1 cellular context compared by ENCODE assay signal in the genomic region with DNA sequence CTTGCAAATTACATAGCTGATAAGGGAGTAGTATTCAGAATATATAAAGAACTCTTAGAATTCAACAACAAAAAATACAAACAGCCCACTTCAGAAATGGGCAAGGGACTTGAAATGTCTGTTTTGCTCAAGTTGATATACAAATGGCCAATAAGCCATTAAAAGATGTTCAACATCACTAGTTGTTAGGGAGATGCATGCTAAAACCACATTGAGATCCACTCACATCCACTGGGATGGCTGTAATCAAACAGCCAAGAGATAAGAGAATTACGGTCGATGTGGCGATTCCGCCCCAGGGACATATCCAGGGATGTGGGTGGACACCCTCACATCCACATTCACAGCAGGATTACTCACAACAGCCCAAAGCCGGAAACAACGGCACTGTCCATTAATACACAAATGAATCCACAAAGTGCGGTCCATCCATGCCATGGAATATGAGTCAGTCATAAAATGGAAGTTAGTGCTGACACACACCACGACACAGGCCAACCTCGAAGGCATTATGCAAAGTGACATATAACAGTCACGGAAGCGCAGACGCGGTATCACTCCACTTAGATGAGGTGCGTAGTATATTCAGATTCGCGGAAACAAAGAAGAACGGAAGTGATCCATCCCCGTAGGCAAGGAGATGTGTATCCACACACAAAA.
TF ChIP-seq lines count a peak whose summit lies in the region.

No MANE protein-coding gene starts in this region.

TF ChIP-seq in SK-N-SH treated with all-trans-retinoic acid at 6 μM for 48 hours, 23 proteins besides CTCF, POLR2A, EP300 and RAD21 (continued from another document):
- TF ChIP-seq, protein P1, sequence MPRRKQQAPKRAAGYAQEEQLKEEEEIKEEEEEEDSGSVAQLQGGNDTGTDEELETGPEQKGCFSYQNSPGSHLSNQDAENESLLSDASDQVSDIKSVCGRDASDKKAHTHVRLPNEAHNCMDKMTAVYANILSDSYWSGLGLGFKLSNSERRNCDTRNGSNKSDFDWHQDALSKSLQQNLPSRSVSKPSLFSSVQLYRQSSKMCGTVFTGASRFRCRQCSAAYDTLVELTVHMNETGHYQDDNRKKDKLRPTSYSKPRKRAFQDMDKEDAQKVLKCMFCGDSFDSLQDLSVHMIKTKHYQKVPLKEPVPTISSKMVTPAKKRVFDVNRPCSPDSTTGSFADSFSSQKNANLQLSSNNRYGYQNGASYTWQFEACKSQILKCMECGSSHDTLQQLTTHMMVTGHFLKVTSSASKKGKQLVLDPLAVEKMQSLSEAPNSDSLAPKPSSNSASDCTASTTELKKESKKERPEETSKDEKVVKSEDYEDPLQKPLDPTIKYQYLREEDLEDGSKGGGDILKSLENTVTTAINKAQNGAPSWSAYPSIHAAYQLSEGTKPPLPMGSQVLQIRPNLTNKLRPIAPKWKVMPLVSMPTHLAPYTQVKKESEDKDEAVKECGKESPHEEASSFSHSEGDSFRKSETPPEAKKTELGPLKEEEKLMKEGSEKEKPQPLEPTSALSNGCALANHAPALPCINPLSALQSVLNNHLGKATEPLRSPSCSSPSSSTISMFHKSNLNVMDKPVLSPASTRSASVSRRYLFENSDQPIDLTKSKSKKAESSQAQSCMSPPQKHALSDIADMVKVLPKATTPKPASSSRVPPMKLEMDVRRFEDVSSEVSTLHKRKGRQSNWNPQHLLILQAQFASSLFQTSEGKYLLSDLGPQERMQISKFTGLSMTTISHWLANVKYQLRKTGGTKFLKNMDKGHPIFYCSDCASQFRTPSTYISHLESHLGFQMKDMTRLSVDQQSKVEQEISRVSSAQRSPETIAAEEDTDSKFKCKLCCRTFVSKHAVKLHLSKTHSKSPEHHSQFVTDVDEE (CRISPR knock-in tag; IDR thresholded peaks at IDR 0.05) = no peak
- TF ChIP-seq ZFP3 (CRISPR knock-in tag; IDR thresholded peaks at IDR 0.05) = no peak
- TF ChIP-seq, protein P2, sequence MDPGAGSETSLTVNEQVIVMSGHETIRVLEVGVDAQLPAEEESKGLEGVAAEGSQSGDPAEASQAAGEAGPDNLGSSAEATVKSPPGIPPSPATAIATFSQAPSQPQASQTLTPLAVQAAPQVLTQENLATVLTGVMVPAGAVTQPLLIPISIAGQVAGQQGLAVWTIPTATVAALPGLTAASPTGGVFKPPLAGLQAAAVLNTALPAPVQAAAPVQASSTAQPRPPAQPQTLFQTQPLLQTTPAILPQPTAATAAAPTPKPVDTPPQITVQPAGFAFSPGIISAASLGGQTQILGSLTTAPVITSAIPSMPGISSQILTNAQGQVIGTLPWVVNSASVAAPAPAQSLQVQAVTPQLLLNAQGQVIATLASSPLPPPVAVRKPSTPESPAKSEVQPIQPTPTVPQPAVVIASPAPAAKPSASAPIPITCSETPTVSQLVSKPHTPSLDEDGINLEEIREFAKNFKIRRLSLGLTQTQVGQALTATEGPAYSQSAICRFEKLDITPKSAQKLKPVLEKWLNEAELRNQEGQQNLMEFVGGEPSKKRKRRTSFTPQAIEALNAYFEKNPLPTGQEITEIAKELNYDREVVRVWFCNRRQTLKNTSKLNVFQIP (CRISPR knock-in tag; IDR thresholded peaks at IDR 0.05; ENCODE audit: borderline replicate concordance, low read depth) = no peak
- TF ChIP-seq TCF4 (CRISPR knock-in tag; IDR thresholded peaks at IDR 0.05; ENCODE audit: borderline replicate concordance) = no peak
- TF ChIP-seq CSRNP3 (CRISPR knock-in tag; IDR thresholded peaks at IDR 0.05) = no peak
- no peak for TF ChIP-seq ZFP30 (CRISPR knock-in tag; IDR thresholded peaks at IDR 0.05)
TF ChIP-seq in SK-N-SH treated with all-trans-retinoic acid at 6 μM for 48 hours: peak in this region for 0.
